9 cellular contexts compared by ENCODE assay signal in the genomic region with DNA sequence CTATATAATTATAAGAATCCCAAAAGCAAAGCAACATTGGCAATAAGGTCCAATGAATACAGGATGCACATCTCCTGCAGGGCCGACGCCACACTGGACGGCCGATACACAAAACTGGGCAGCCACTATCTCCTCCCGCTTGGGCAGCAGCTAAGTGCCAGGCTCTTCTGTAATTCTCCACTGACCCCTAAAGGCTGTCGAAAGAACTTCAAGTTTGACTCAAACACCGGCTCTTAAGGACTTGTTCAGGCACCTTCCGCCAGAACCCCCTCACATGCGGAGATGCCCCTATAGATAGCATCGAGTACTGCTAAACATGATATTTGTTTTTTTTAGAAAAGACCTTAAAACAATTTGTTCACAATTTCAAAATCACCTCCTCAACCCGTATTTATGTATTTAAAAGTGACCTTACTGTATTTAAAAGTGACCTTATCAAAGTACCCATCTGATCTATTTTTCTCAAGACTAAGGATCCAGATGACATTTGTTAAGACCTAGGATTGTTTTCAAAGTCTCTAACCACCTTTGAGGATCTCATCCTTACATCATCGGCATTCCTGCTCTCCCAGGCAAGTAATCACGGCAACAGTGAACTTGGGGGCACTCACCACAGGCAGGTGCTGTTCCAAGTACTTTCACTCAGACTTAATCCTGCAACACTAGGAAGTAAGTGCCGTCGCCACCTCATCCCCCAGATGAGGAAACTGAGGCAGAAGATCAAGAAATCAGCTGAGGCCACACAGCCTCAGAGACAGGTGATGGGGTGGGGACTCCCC.
DNase-seq lines count a peak whose midpoint lies in the region; ATAC-seq and TF ChIP-seq lines count a peak whose summit lies in the region.
"Had no signal": no experiment of that assay in that cellular context is flagged by ENCODE, and none has a peak within 500 bp of the region (broad histone marks: within the 10 kb centered on the region; RNA-seq: fewer than 3 reads in every experiment).

No MANE protein-coding gene starts in this region.

- ATAC-seq in activated naive CD8-positive, alpha-beta T cell treated with anti-CD3 and anti-CD28 coated beads, Interleukin-2, amount 50 U/mL, for 24 hours: no peak
- peak; percentile 73 for ATAC-seq in activated CD8-positive, alpha-beta T cell treated with anti-CD3 and anti-CD28 coated beads for 36 hours
- peak; percentile 54 for ATAC-seq in stimulated activated naive CD8-positive, alpha-beta T cell treated with anti-CD3 and anti-CD28 coated beads, Interleukin-15, Interleukin-2, amounts not matched to agents 100 U/mL and 50 U/mL, for 24 hours
- ATAC-seq in naive thymus-derived CD8-positive, alpha-beta T cell: no peak
- no peak for ATAC-seq in GM18519 (IDR thresholded peaks at IDR 0.05; ENCODE audit: low FRiP score, unreplicated experiment)

- POLR2A ChIA-PET in activated CD8-positive, alpha-beta T cell treated with anti-CD3 and anti-CD28 coated beads for 36 hours (lab: Charles Lee): no interaction called here
- POLR2A ChIA-PET in naive thymus-derived CD8-positive, alpha-beta T cell (lab: Charles Lee): no interaction called here

- no peaks in the 10 kb centered on the region for H3K9me3 Mint-ChIP-seq in activated naive CD8-positive, alpha-beta T cell treated with anti-CD3 and anti-CD28 coated beads for 36 hours
- H3K9me3 Mint-ChIP-seq in activated naive CD8-positive, alpha-beta T cell treated with anti-CD3 and anti-CD28 coated beads, Interleukin-2, amount 50 U/mL, for 24 hours: no peaks in the 10 kb centered on the region
- H3K9me3 Mint-ChIP-seq in activated CD8-positive, alpha-beta T cell treated with anti-CD3 and anti-CD28 coated beads for 36 hours: no peaks in the 10 kb centered on the region
- no peaks in the 10 kb centered on the region for H3K9me3 Mint-ChIP-seq in naive thymus-derived CD8-positive, alpha-beta T cell
- H3K9me3 Mint-ChIP-seq: central memory CD8-positive, alpha-beta T cell had no signal

- H3K27ac Mint-ChIP-seq in activated naive CD8-positive, alpha-beta T cell treated with anti-CD3 and anti-CD28 coated beads for 36 hours: peak overlapping the region; percentile 17
- H3K27ac Mint-ChIP-seq in activated naive CD8-positive, alpha-beta T cell treated with anti-CD3 and anti-CD28 coated beads, Interleukin-2, amount 50 U/mL, for 24 hours: no peak overlapping the region
- no peak overlapping the region for H3K27ac Mint-ChIP-seq in activated CD8-positive, alpha-beta T cell treated with anti-CD3 and anti-CD28 coated beads for 36 hours
- peak overlapping the region in 1 of 10 donors; percentile 15 for H3K27ac Mint-ChIP-seq in naive thymus-derived CD8-positive, alpha-beta T cell

- peaks cover 1% of the 10 kb centered on the region for H3K4me1 Mint-ChIP-seq in activated naive CD8-positive, alpha-beta T cell treated with anti-CD3 and anti-CD28 coated beads for 36 hours
- peaks cover 10% of the 10 kb centered on the region for H3K4me1 Mint-ChIP-seq in activated naive CD8-positive, alpha-beta T cell treated with anti-CD3 and anti-CD28 coated beads, Interleukin-2, amount 50 U/mL, for 24 hours
- H3K4me1 Mint-ChIP-seq in activated CD8-positive, alpha-beta T cell treated with anti-CD3 and anti-CD28 coated beads for 36 hours (ENCODE audit: low read depth): peaks cover 11% of the 10 kb centered on the region
- peaks cover 0 to 2% (median 0%) of the 10 kb centered on the region in 4 donors for H3K4me1 Mint-ChIP-seq in naive thymus-derived CD8-positive, alpha-beta T cell

- peak; percentile 39 for TF ChIP-seq CTCF in activated CD8-positive, alpha-beta T cell treated with anti-CD3 and anti-CD28 coated beads for 36 hours (IDR thresholded peaks at IDR 0.05)

- H3K27me3 Mint-ChIP-seq in activated naive CD8-positive, alpha-beta T cell treated with anti-CD3 and anti-CD28 coated beads for 36 hours: no peaks in the 10 kb centered on the region
- H3K27me3 Mint-ChIP-seq in activated naive CD8-positive, alpha-beta T cell treated with anti-CD3 and anti-CD28 coated beads, Interleukin-2, amount 50 U/mL, for 24 hours: no peaks in the 10 kb centered on the region
- H3K27me3 Mint-ChIP-seq in activated CD8-positive, alpha-beta T cell treated with anti-CD3 and anti-CD28 coated beads for 36 hours: no peaks in the 10 kb centered on the region
- H3K27me3 Mint-ChIP-seq in naive thymus-derived CD8-positive, alpha-beta T cell: no peaks in the 10 kb centered on the region
- H3K27me3 Mint-ChIP-seq: central memory CD8-positive, alpha-beta T cell had no signal

- H3K4me3 Mint-ChIP-seq in activated naive CD8-positive, alpha-beta T cell treated with anti-CD3 and anti-CD28 coated beads for 36 hours: no peak overlapping the region
- H3K4me3 Mint-ChIP-seq in activated naive CD8-positive, alpha-beta T cell treated with anti-CD3 and anti-CD28 coated beads, Interleukin-2, amount 50 U/mL, for 24 hours: no peak overlapping the region
- no peak overlapping the region for H3K4me3 Mint-ChIP-seq in activated CD8-positive, alpha-beta T cell treated with anti-CD3 and anti-CD28 coated beads for 36 hours
- H3K4me3 Mint-ChIP-seq in naive thymus-derived CD8-positive, alpha-beta T cell: no peak overlapping the region
- H3K4me3 Mint-ChIP-seq: central memory CD8-positive, alpha-beta T cell had no signal

- intact Hi-C loops in activated CD8-positive, alpha-beta T cell treated with anti-CD3 and anti-CD28 coated beads for 36 hours (cut with micrococcal nuclease): no loop called here

- peaks cover 21% of the 10 kb centered on the region for H3K36me3 Mint-ChIP-seq in activated naive CD8-positive, alpha-beta T cell treated with anti-CD3 and anti-CD28 coated beads for 36 hours
- peaks cover 29% of the 10 kb centered on the region for H3K36me3 Mint-ChIP-seq in activated naive CD8-positive, alpha-beta T cell treated with anti-CD3 and anti-CD28 coated beads, Interleukin-2, amount 50 U/mL, for 24 hours (ENCODE audit: low read depth)
- H3K36me3 Mint-ChIP-seq in activated CD8-positive, alpha-beta T cell treated with anti-CD3 and anti-CD28 coated beads for 36 hours (ENCODE audit: low read depth): peaks cover 29% of the 10 kb centered on the region
- peaks cover 10 to 89% (median 27%) of the 10 kb centered on the region in 3 donors for H3K36me3 Mint-ChIP-seq in naive thymus-derived CD8-positive, alpha-beta T cell

- CTCF ChIA-PET in activated CD8-positive, alpha-beta T cell treated with anti-CD3 and anti-CD28 coated beads for 36 hours (lab: Charles Lee): interaction anchor here (0.6 to 1.5 kb wide), 2 partner anchors 10 to 40 kb away, joined by 4 to 5 read pairs; no protein-coding TSS in a partner anchor

- no peak for DNase-seq in activated naive CD8-positive, alpha-beta T cell treated with anti-CD3 and anti-CD28 coated beads for 36 hours
- DNase-seq in activated naive CD8-positive, alpha-beta T cell treated with anti-CD3 and anti-CD28 coated beads, Interleukin-2, amount 50 U/mL, for 24 hours: no peak
- DNase-seq in NCI-H1417 (lab: John Stamatoyannopoulos, UW): peak; percentile 51 to 82 (median 57)
- DNase-seq in activated CD8-positive, alpha-beta T cell treated with anti-CD3 and anti-CD28 coated beads for 36 hours: peak; percentile 15
- peak; percentile 27 to 58 for DNase-seq in hippocampal formation (lab: John Stamatoyannopoulos, UW)
- no peak for DNase-seq in stimulated activated naive CD8-positive, alpha-beta T cell treated with anti-CD3 and anti-CD28 coated beads, Interleukin-15, Interleukin-2, amounts not matched to agents 100 U/mL and 50 U/mL, for 24 hours
- DNase-seq in naive thymus-derived CD8-positive, alpha-beta T cell: no peak

Comparison
In these comparisons a context has a peak if more than half of its experiments do, and no peak if none do; other contexts are left out.
1. DNase-seq: peak in NCI-H1417 (3 of 3), activated CD8-positive, alpha-beta T cell treated with anti-CD3 and anti-CD28 coated beads for 36 hours (single experiment) and hippocampal formation (2 of 2); none in activated naive CD8-positive, alpha-beta T cell treated with anti-CD3 and anti-CD28 coated beads for 36 hours (single experiment), activated naive CD8-positive, alpha-beta T cell treated with anti-CD3 and anti-CD28 coated beads, Interleukin-2, amount 50 U/mL, for 24 hours (single experiment), stimulated activated naive CD8-positive, alpha-beta T cell treated with anti-CD3 and anti-CD28 coated beads, Interleukin-15, Interleukin-2, amounts not matched to agents 100 U/mL and 50 U/mL, for 24 hours (single experiment) and naive thymus-derived CD8-positive, alpha-beta T cell (0 of 10).
2. ATAC-seq: peak in activated CD8-positive, alpha-beta T cell treated with anti-CD3 and anti-CD28 coated beads for 36 hours (single experiment) and stimulated activated naive CD8-positive, alpha-beta T cell treated with anti-CD3 and anti-CD28 coated beads, Interleukin-15, Interleukin-2, amounts not matched to agents 100 U/mL and 50 U/mL, for 24 hours (single experiment); none in activated naive CD8-positive, alpha-beta T cell treated with anti-CD3 and anti-CD28 coated beads, Interleukin-2, amount 50 U/mL, for 24 hours (single experiment), naive thymus-derived CD8-positive, alpha-beta T cell (0 of 2) and GM18519 (single experiment).